In the genomic region with DNA sequence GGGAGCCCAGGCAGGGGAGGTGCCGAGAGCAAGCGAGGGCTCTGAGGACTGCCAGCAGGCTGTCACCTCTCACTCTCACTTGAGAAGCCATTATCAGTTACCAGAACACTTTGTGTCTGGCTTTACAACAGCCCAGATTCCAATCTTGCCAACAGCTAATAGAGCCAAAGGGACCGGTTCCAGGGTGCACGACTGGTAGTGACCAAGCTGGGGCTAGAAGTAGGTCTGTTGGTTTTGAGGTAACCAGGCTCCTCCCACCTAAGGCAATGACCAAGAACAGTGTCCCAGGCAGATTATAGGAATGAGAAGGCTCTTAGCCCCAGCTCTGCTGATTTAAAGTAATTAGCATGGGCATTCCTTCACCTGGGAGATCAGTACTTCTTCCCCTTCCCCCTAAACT, we compare ENCODE assay signal across 14 cellular contexts. TPM values are rescaled to one million over a fixed set of nuclear protein-coding genes. Genes with fewer than 3 reads are reported as not detected.
DNase-seq lines count a peak whose midpoint lies in the region; ATAC-seq lines count a peak whose summit lies in the region.
"Had no signal": no experiment of that assay in that cellular context is flagged by ENCODE, and none has a peak within 500 bp of the region (broad histone marks: within the 10 kb centered on the region; RNA-seq: fewer than 3 reads in every experiment).

No MANE protein-coding gene starts in this region.

- POLR2A ChIA-PET in activated CD4-positive, alpha-beta memory T cell treated with anti-CD3 and anti-CD28 coated beads, Interleukin-2, amount 10 ng/mL, durations not matched to agents 7 days and 5 days (lab: Charles Lee), result interaction anchor here (0.7 to 31.5 kb wide), 7 partner anchors 7 to 28 kb away, joined by 4 to 1195 read pairs (median 9); a partner anchor contains a TSS

- peaks cover 59% of the 10 kb centered on the region for H3K36me3 Mint-ChIP-seq in T-helper 2 cell treated with Interferon-gamma antibody and Interleukin-4, amounts not matched to agents 5 μg/mL and 100 μg/mL, for 36 hours (ENCODE audit: low read depth)
- peaks cover 55% of the 10 kb centered on the region for H3K36me3 Mint-ChIP-seq in activated CD4-positive, alpha-beta memory T cell treated with anti-CD3 and anti-CD28 coated beads, Interleukin-2, amount 10 ng/mL, durations not matched to agents 7 days and 5 days (ENCODE audit: low read depth)
- H3K36me3 Mint-ChIP-seq in stimulated activated naive B cell treated with anti-CD40 and anti-IgM and Interleukin-4, amounts not matched to agents 10 μg/mL and 1 μg/mL and 100 μg/mL, for 72 hours, result peaks cover 10 to 17% of the 10 kb centered on the region in 2 donors

- ATAC-seq in left cardiac atrium (peak; percentile 75 to 84), sciatic nerve (no peak)
- ATAC-seq in stimulated activated naive B cell treated with anti-CD40 and anti-IgM and Interleukin-4, amounts not matched to agents 10 μg/mL and 1 μg/mL and 100 μg/mL, for 72 hours (replicated peaks), result no peak

- peak overlapping the region; percentile 22 for H3K4me3 Mint-ChIP-seq in T-helper 2 cell treated with Interferon-gamma antibody and Interleukin-4, amounts not matched to agents 5 μg/mL and 100 μg/mL, for 36 hours
- H3K4me3 Mint-ChIP-seq in activated CD4-positive, alpha-beta memory T cell treated with anti-CD3 and anti-CD28 coated beads, Interleukin-2, amount 10 ng/mL, durations not matched to agents 7 days and 5 days, result no peak overlapping the region
- H3K4me3 Mint-ChIP-seq in stimulated activated naive B cell treated with anti-CD40 and anti-IgM and Interleukin-4, amounts not matched to agents 10 μg/mL and 1 μg/mL and 100 μg/mL, for 72 hours, result peak overlapping the region in 1 of 2 donors; percentile 59

- H3K27me3 Mint-ChIP-seq in T-helper 2 cell treated with Interferon-gamma antibody and Interleukin-4, amounts not matched to agents 5 μg/mL and 100 μg/mL, for 36 hours (ENCODE audit: low read depth), result no peaks in the 10 kb centered on the region
- H3K27me3 Mint-ChIP-seq in activated CD4-positive, alpha-beta memory T cell treated with anti-CD3 and anti-CD28 coated beads, Interleukin-2, amount 10 ng/mL, durations not matched to agents 7 days and 5 days, result no peaks in the 10 kb centered on the region
- H3K27me3 Mint-ChIP-seq in stimulated activated naive B cell treated with anti-CD40 and anti-IgM and Interleukin-4, amounts not matched to agents 10 μg/mL and 1 μg/mL and 100 μg/mL, for 72 hours, result no peaks in the 10 kb centered on the region

- peaks cover 67% of the 10 kb centered on the region for H3K4me1 Mint-ChIP-seq in T-helper 2 cell treated with Interferon-gamma antibody and Interleukin-4, amounts not matched to agents 5 μg/mL and 100 μg/mL, for 36 hours (ENCODE audit: low read depth)
- peaks cover 70% of the 10 kb centered on the region for H3K4me1 Mint-ChIP-seq in activated CD4-positive, alpha-beta memory T cell treated with anti-CD3 and anti-CD28 coated beads, Interleukin-2, amount 10 ng/mL, durations not matched to agents 7 days and 5 days
- peaks cover 41 to 76% of the 10 kb centered on the region in 2 donors for H3K4me1 Mint-ChIP-seq in stimulated activated naive B cell treated with anti-CD40 and anti-IgM and Interleukin-4, amounts not matched to agents 10 μg/mL and 1 μg/mL and 100 μg/mL, for 72 hours

- peaks cover 6% of the 10 kb centered on the region for H3K9me3 Mint-ChIP-seq in T-helper 2 cell treated with Interferon-gamma antibody and Interleukin-4, amounts not matched to agents 5 μg/mL and 100 μg/mL, for 36 hours
- H3K9me3 Mint-ChIP-seq in activated CD4-positive, alpha-beta memory T cell treated with anti-CD3 and anti-CD28 coated beads, Interleukin-2, amount 10 ng/mL, durations not matched to agents 7 days and 5 days, result peaks cover 2% of the 10 kb centered on the region
- H3K9me3 Mint-ChIP-seq in stimulated activated naive B cell treated with anti-CD40 and anti-IgM and Interleukin-4, amounts not matched to agents 10 μg/mL and 1 μg/mL and 100 μg/mL, for 72 hours, result no peaks in the 10 kb centered on the region

- peak overlapping the region; percentile 70 for H3K27ac Mint-ChIP-seq in T-helper 2 cell treated with Interferon-gamma antibody and Interleukin-4, amounts not matched to agents 5 μg/mL and 100 μg/mL, for 36 hours
- H3K27ac Mint-ChIP-seq in activated CD4-positive, alpha-beta memory T cell treated with anti-CD3 and anti-CD28 coated beads, Interleukin-2, amount 10 ng/mL, durations not matched to agents 7 days and 5 days, result peak overlapping the region; percentile 77
- peak overlapping the region; percentile 92 for H3K27ac Mint-ChIP-seq in stimulated activated naive B cell treated with anti-CD40 and anti-IgM and Interleukin-4, amounts not matched to agents 10 μg/mL and 1 μg/mL and 100 μg/mL, for 72 hours

- intact Hi-C loops in left cardiac atrium (cut with DNase I) (no loop called here), sciatic nerve (cut with DNase I) (no loop called here)

- DNase-seq in T-helper 2 cell treated with Interferon-gamma antibody and Interleukin-4, amounts not matched to agents 5 μg/mL and 100 μg/mL, for 36 hours (ENCODE audit: low spot score), result no peak
- DNase-seq in T-helper 2 cell, result no peak
- DNase-seq in activated CD4-positive, alpha-beta memory T cell treated with anti-CD3 and anti-CD28 coated beads, Interleukin-2, amount 10 ng/mL, durations not matched to agents 7 days and 5 days, result no peak
- DNase-seq in left cardiac atrium, result no peak
- DNase-seq in stimulated activated naive B cell treated with anti-CD40 and anti-IgM and Interleukin-4, amounts not matched to agents 10 μg/mL and 1 μg/mL and 100 μg/mL, for 72 hours, result no peak
- DNase-seq in NCI-H1092 treated with DMSO at 0.1 percent for 48 hours (lab: John Stamatoyannopoulos, UW), result no peak
- DNase-seq in sciatic nerve (ENCODE audit: low spot score), result no peak
- DNase-seq in NCI-H748 (lab: John Stamatoyannopoulos, UW; ENCODE audit: unreplicated experiment), result no peak
- DNase-seq: central memory CD4-positive, alpha-beta T cell; erythroblast; kidney; MM.1S; SHP77 treated with DMSO at 0.1 percent for 48 hours had no signal

- CTCF ChIA-PET in activated CD4-positive, alpha-beta memory T cell treated with anti-CD3 and anti-CD28 coated beads, Interleukin-2, amount 10 ng/mL, durations not matched to agents 7 days and 5 days (lab: Charles Lee), result interaction anchor here (0.6 to 2.1 kb wide), 6 partner anchors 18 to 73 kb away, joined by 3 to 14 read pairs (median 4); no protein-coding TSS in a partner anchor

RNA-seq across cellular contexts. Expression of a gene that starts 7.2 kb away (rescaled TPM):
- total RNA-seq in activated CD4-positive, alpha-beta memory T cell treated with anti-CD3 and anti-CD28 coated beads, Interleukin-2, amount 10 ng/mL, durations not matched to agents 7 days and 5 days, result 100 to 1,000 TPM; 286 to 291 TPM
- total RNA-seq in left cardiac atrium (10 to 100 TPM in 1 of 2 donors, 1 to 10 TPM in 1; 8.2 to 17.6 TPM), sciatic nerve (29.5 TPM)

RNA-seq across cellular contexts. Expression of a gene that starts 49.8 kb away (rescaled TPM):
- 1 to 10 TPM; 1.9 to 2.2 TPM for total RNA-seq in activated CD4-positive, alpha-beta memory T cell treated with anti-CD3 and anti-CD28 coated beads, Interleukin-2, amount 10 ng/mL, durations not matched to agents 7 days and 5 days
- under 1 TPM; 0.15 to 0.16 TPM for total RNA-seq in left cardiac atrium
- 0.58 TPM for total RNA-seq in sciatic nerve
- total RNA-seq: pulmonary artery endothelial cell had no signal

Comparison
In these comparisons a context has a peak if more than half of its experiments do, and no peak if none do; other contexts are left out.
1. ATAC-seq: peak in left cardiac atrium (2 of 2); none in stimulated activated naive B cell treated with anti-CD40 and anti-IgM and Interleukin-4, amounts not matched to agents 10 μg/mL and 1 μg/mL and 100 μg/mL, for 72 hours (0 of 2) and sciatic nerve (single experiment).
2. Peak in every context shown above with its lines, with median percentiles within 50 percentile points of each other: H3K27ac Mint-ChIP-seq.